In the genomic region with DNA sequence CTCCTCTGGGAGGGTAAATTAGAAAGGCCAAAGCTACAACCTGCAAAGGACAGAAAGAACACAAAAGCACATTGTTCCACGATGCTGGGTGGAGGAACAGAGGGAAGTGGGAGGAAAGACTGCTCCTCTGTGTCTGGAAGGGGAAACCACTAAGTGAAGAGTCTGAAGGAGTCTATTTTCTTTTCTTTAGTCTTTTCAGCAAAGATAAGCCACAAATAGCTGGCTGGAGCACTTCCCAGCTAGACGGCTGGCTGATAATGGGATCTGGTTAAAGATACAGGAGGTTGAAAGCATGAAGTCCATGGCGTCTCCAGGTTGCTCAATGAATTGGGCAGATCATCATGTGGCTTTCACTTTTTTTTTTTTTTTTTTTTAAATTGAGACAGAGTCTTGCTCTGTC, we compare ENCODE assay signal across 1 cellular context.
TF ChIP-seq lines count a peak whose summit lies in the region.

No MANE protein-coding gene starts in this region.

TF ChIP-seq in IMR-90, 13 proteins besides CTCF, POLR2A, EP300 and RAD21:
- TF ChIP-seq CHD1 (IDR thresholded peaks at IDR 0.05; ENCODE audit: low read depth, low read length): no peak
- TF ChIP-seq SMC3 (IDR thresholded peaks at IDR 0.05; ENCODE audit: low read depth, low read length): no peak
- TF ChIP-seq MXI1 (IDR thresholded peaks at IDR 0.05; ENCODE audit: borderline replicate concordance, low read depth, low read length): no peak
- TF ChIP-seq BHLHE40 (IDR thresholded peaks at IDR 0.05; ENCODE audit: low read depth, low read length): no peak
- TF ChIP-seq FOS (IDR thresholded peaks at IDR 0.05; ENCODE audit: low read depth, low read length): no peak
- TF ChIP-seq RFX5 (IDR thresholded peaks at IDR 0.05; ENCODE audit: low read depth, low read length): no peak
